12 cellular contexts compared by ENCODE assay signal in genomic region chr3:182509844-182510460, GRCh38.
"Had no signal": no experiment of that assay in that cellular context is flagged by ENCODE, and none has a peak within 500 bp of the region (broad histone marks: within the 10 kb centered on the region; RNA-seq: fewer than 3 reads in every experiment).

No MANE protein-coding gene starts in this region.

- FAIRE-seq: TTC549 had no signal

- H3K9me3 ChIP-seq: mucosa of descending colon had no signal

- ATAC-seq: mucosa of descending colon; naive thymus-derived CD8-positive, alpha-beta T cell; T-helper 17 cell had no signal

- H3K4me3 ChIP-seq: mucosa of descending colon had no signal

- DNase-seq: activated B cell treated with CpG ODN at 0.5 μM for 24 hours; activated CD4-positive, alpha-beta T cell treated with anti-CD3 and anti-CD28 coated beads, Interleukin-2, amount 10 ng/mL, durations not matched to agents 24 days and 14 days; activated naive CD4-positive, alpha-beta T cell treated with anti-CD3 and anti-CD28 coated beads, Interleukin-2, amount 10 ng/mL, durations not matched to agents 7 days and 5 days; activated T-cell treated with anti-CD3 and anti-CD28 coated beads for 4 hours; central memory CD4-positive, alpha-beta T cell; erythroblast; mucosa of descending colon; naive thymus-derived CD8-positive, alpha-beta T cell; stimulated activated CD4-positive, alpha-beta T cell treated with anti-CD3 and anti-CD28 coated beads, Interleukin-2, amount 100 ng/mL, for 48 hours; stimulated activated naive CD4-positive, alpha-beta T cell treated with Interleukin-2 at 50 U/mL for 16 hours; T-helper 17 cell had no signal
